22 cellular contexts compared by ENCODE assay signal in genomic region chr5:121681200-121681855, GRCh38.
"Had no signal": no experiment of that assay in that cellular context is flagged by ENCODE, and none has a peak within 500 bp of the region (broad histone marks: within the 10 kb centered on the region; RNA-seq: fewer than 3 reads in every experiment).

No MANE protein-coding gene starts in this region.

- DNase-seq: activated CD4-positive, alpha-beta T cell treated with anti-CD3 and anti-CD28 coated beads, Interleukin-2, amount 10 ng/mL, durations not matched to agents 7 days and 5 days; activated CD4-positive, CD25-positive, alpha-beta regulatory T cell; activated naive CD4-positive, alpha-beta T cell; activated naive CD8-positive, alpha-beta T cell treated with anti-CD3 and anti-CD28 coated beads, Interleukin-2, amount 10 ng/mL, durations not matched to agents 7 days and 5 days; anterior cingulate cortex; brain microvascular endothelial cell; effector CD8-positive, alpha-beta T cell; head of caudate nucleus; left lung; mammary epithelial cell; mucosa of descending colon; naive thymus-derived CD4-positive, alpha-beta T cell; stimulated activated CD4-positive, alpha-beta T cell treated with anti-CD3 and anti-CD28 coated beads, Interleukin-1b, Interleukin-23, amount 100 ng/mL, for 48 hours; T-helper 1 cell; upper lobe of right lung had no signal

- H3K4me3 Mint-ChIP-seq: activated CD4-positive, alpha-beta T cell treated with anti-CD3 and anti-CD28 coated beads, Interleukin-2, amount 10 ng/mL, durations not matched to agents 7 days and 5 days; activated naive CD8-positive, alpha-beta T cell treated with anti-CD3 and anti-CD28 coated beads, Interleukin-2, amount 10 ng/mL, durations not matched to agents 7 days and 5 days; central memory CD8-positive, alpha-beta T cell; naive thymus-derived CD4-positive, alpha-beta T cell; stimulated activated effector memory CD8-positive, alpha-beta T cell treated with anti-CD3 and anti-CD28 coated beads, Interleukin-12 subunit alpha, Interleukin-12 subunit beta, amount 100 ng/mL, for 72 hours had no signal

- H3K4me1 ChIP-seq: left lung, parathyroid adenoma, upper lobe of right lung had no signal

- H3K79me2 ChIP-seq: parathyroid adenoma had no signal

- H3K27me3 ChIP-seq: brain microvascular endothelial cell, left lung, upper lobe of right lung had no signal

- H3K36me3 Mint-ChIP-seq: activated naive CD8-positive, alpha-beta T cell treated with anti-CD3 and anti-CD28 coated beads, Interleukin-2, amount 10 ng/mL, durations not matched to agents 7 days and 5 days; naive thymus-derived CD4-positive, alpha-beta T cell; stimulated activated effector memory CD8-positive, alpha-beta T cell treated with anti-CD3 and anti-CD28 coated beads, Interleukin-12 subunit alpha, Interleukin-12 subunit beta, amount 100 ng/mL, for 72 hours had no signal

- H3K4me3 ChIP-seq: left lung, mucosa of descending colon, thoracic aorta, upper lobe of right lung had no signal

- H3K27me3 Mint-ChIP-seq: activated CD4-positive, alpha-beta T cell treated with anti-CD3 and anti-CD28 coated beads, Interleukin-2, amount 10 ng/mL, durations not matched to agents 7 days and 5 days; activated naive CD8-positive, alpha-beta T cell treated with anti-CD3 and anti-CD28 coated beads, Interleukin-2, amount 10 ng/mL, durations not matched to agents 7 days and 5 days; central memory CD8-positive, alpha-beta T cell; naive thymus-derived CD4-positive, alpha-beta T cell had no signal

- H3K9ac ChIP-seq: parathyroid adenoma had no signal

- ATAC-seq: left lung; mucosa of descending colon; naive thymus-derived CD4-positive, alpha-beta T cell; stimulated activated effector memory CD8-positive, alpha-beta T cell treated with anti-CD3 and anti-CD28 coated beads, Interleukin-12 subunit alpha, Interleukin-12 subunit beta, amount 100 ng/mL, for 72 hours; upper lobe of right lung had no signal

- H3K9me3 ChIP-seq: thoracic aorta, upper lobe of right lung had no signal

- H3K27ac ChIP-seq: brain microvascular endothelial cell, left lung, parathyroid adenoma, thoracic aorta, upper lobe of right lung had no signal

- H3K36me3 ChIP-seq: brain microvascular endothelial cell, left lung, thoracic aorta, upper lobe of right lung had no signal

- FAIRE-seq: endothelial cell of umbilical vein, frontal cortex, islet of Langerhans had no signal

- H3K4me1 Mint-ChIP-seq: activated CD4-positive, alpha-beta T cell treated with anti-CD3 and anti-CD28 coated beads, Interleukin-2, amount 10 ng/mL, durations not matched to agents 7 days and 5 days; activated naive CD8-positive, alpha-beta T cell treated with anti-CD3 and anti-CD28 coated beads, Interleukin-2, amount 10 ng/mL, durations not matched to agents 7 days and 5 days; central memory CD8-positive, alpha-beta T cell; naive thymus-derived CD4-positive, alpha-beta T cell; stimulated activated effector memory CD8-positive, alpha-beta T cell treated with anti-CD3 and anti-CD28 coated beads, Interleukin-12 subunit alpha, Interleukin-12 subunit beta, amount 100 ng/mL, for 72 hours had no signal

- H2AFZ ChIP-seq: parathyroid adenoma had no signal

- H3K27ac Mint-ChIP-seq: activated CD4-positive, alpha-beta T cell treated with anti-CD3 and anti-CD28 coated beads, Interleukin-2, amount 10 ng/mL, durations not matched to agents 7 days and 5 days; activated naive CD8-positive, alpha-beta T cell treated with anti-CD3 and anti-CD28 coated beads, Interleukin-2, amount 10 ng/mL, durations not matched to agents 7 days and 5 days; naive thymus-derived CD4-positive, alpha-beta T cell; stimulated activated effector memory CD8-positive, alpha-beta T cell treated with anti-CD3 and anti-CD28 coated beads, Interleukin-12 subunit alpha, Interleukin-12 subunit beta, amount 100 ng/mL, for 72 hours had no signal
